In genomic region chr11:1876361-1877063, GRCh38 we compare ENCODE assay signal across 6 cellular contexts. TPM values are rescaled to one million over a fixed set of nuclear protein-coding genes. Genes with fewer than 3 reads are reported as not detected.
DNase-seq lines count a peak whose midpoint lies in the region; ATAC-seq and TF ChIP-seq lines count a peak whose summit lies in the region.

No MANE protein-coding gene starts in this region.

- intact Hi-C loops in left lung (cut with DNase I), result no loop called here

- no peaks in the 10 kb centered on the region for H3K9me3 ChIP-seq in left lung

- POLR2A ChIA-PET in GM10248 (lab: Yijun Ruan, JAX), result interaction anchor here (0.7 to 1.5 kb wide), 2 partner anchors 22 to 26 kb away, joined by 3 read pairs; no protein-coding TSS in a partner anchor

- peaks cover 0 to 16% of the 10 kb centered on the region in 2 donors for H3K27me3 ChIP-seq in left lung

- ATAC-seq in left lung (peak; percentile 24), HG03025 (IDR thresholded peaks at IDR 0.05; ENCODE audit: low FRiP score, unreplicated experiment) (no peak), HG03139 (IDR thresholded peaks at IDR 0.05; ENCODE audit: unreplicated experiment) (no peak)

- peaks cover 3 to 34% of the 10 kb centered on the region in 2 donors for H3K4me1 ChIP-seq in left lung

- H3K4me3 ChIP-seq in left lung, result no peak overlapping the region

- DNase-seq in GM10248 (ENCODE audit: extremely low spot score) (no peak), SW480 (ENCODE audit: low spot score) (peak; percentile 8), left lung (peak; percentile 43 to 81), COLO829 (ENCODE audit: low spot score) (no peak)

- CTCF ChIA-PET in GM10248 (lab: Yijun Ruan, JAX), result interaction anchor here (0.8 to 2.5 kb wide), 12 partner anchors 11 to 275 kb away, joined by 3 to 8 read pairs (median 4); no protein-coding TSS in a partner anchor

- no peaks in the 10 kb centered on the region for H3K36me3 ChIP-seq in left lung

- peak; percentile 39 for TF ChIP-seq CTCF in GM10248 (IDR thresholded peaks at IDR 0.05; ENCODE audit: control extremely low read depth, extremely low read depth, low read depth, missing control alignments)
- TF ChIP-seq CTCF in left lung (IDR thresholded peaks at IDR 0.05), result peak; percentile 21 to 57

- no peak overlapping the region for H3K27ac ChIP-seq in left lung

RNA-seq across cellular contexts. Expression of gene PRR33, which starts 15.2 kb away (rescaled TPM):
- not detected for total RNA-seq in left lung

RNA-seq across cellular contexts. Expression of gene LSP1, which starts 23.6 kb away (rescaled TPM):
- total RNA-seq in left lung, result 10 to 100 TPM; 29.8 to 76.6 TPM

RNA-seq across cellular contexts. Expression of gene TNNI2, which starts 37.7 kb away (rescaled TPM):
- 1 to 10 TPM; 3.4 to 8.5 TPM for total RNA-seq in left lung

RNA-seq across cellular contexts. Expression of gene SYT8, which starts 41.7 kb away (rescaled TPM):
- 1 to 10 TPM; 6.0 to 8.8 TPM for total RNA-seq in left lung

RNA-seq across cellular contexts. Expression of gene TNNT3, which starts 43.0 kb away (rescaled TPM):
- 1 to 10 TPM; 2.0 to 3.0 TPM for total RNA-seq in left lung

Comparison
In these comparisons a context has a peak if more than half of its experiments do, and no peak if none do; other contexts are left out.
1. DNase-seq: peak in SW480 (single experiment) and left lung (2 of 2); none in GM10248 (single experiment) and COLO829 (single experiment).